21 cellular contexts compared by ENCODE assay signal in the genomic region with DNA sequence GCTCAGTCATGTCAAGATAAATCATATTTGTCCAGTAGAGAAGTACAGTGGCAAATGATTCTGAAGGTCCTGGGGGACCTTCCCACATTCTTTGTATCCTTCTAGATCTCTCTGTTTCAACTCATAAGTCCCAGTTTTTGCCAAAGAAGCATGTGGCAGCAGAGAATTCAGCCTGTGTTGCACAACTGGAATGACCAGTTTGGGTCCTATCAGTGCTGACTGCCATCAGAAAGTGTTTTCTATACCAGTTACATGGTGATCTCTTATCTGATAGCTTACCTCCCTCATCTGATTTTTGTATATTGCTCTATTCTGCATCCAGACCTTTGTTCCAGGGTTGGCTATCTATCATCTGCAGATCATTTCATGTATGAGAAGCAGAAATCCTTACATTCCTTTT. TPM values are rescaled to one million over a fixed set of nuclear protein-coding genes. Genes with fewer than 3 reads are reported as not detected.
"Had no signal": no experiment of that assay in that cellular context is flagged by ENCODE, and none has a peak within 500 bp of the region (broad histone marks: within the 10 kb centered on the region; RNA-seq: fewer than 3 reads in every experiment).

No MANE protein-coding gene starts in this region.

- FAIRE-seq: endometrium had no signal

- H3K27me3 ChIP-seq: esophagus muscularis mucosa, gastroesophageal sphincter, heart left ventricle, tibial artery, vagina had no signal

- DNase-seq: activated CD4-positive, CD25-positive, alpha-beta regulatory T cell treated with anti-CD3 and anti-CD28 coated beads, Interleukin-2, amount 50 U/mL, for 72 hours; activated CD8-positive, alpha-beta memory T cell treated with anti-CD3 and anti-CD28 coated beads for 24 hours; activated CD8-positive, alpha-beta memory T cell treated with anti-CD3 and anti-CD28 coated beads, Interleukin-2, amount 50 U/mL, for 48 hours; activated effector memory CD4-positive, alpha-beta T cell treated with anti-CD3 and anti-CD28 coated beads, Interleukin-2, amount 50 U/mL, for 16 hours; activated naive CD4-positive, alpha-beta T cell treated with anti-CD3 and anti-CD28 coated beads, Interleukin-2, amount 50 U/mL, for 16 hours; activated T-cell treated with anti-CD3 and anti-CD28 coated beads, Interleukin-2, amount 50 U/mL, for 48 hours; aorta; heart left ventricle; immature natural killer cell; mesendoderm; posterior cingulate gyrus; stimulated activated CD4-positive, alpha-beta T cell treated with anti-CD3 and anti-CD28 coated beads, Interleukin-2, amount 100 ng/mL, for 24 hours; stimulated activated naive CD4-positive, alpha-beta T cell treated with Interleukin-2 at 50 U/mL for 16 hours; tibial artery had no signal

- ATAC-seq: gastroesophageal sphincter, heart left ventricle had no signal

- H3K4me3 ChIP-seq: coronary artery, esophagus muscularis mucosa, gastroesophageal sphincter, heart left ventricle, tibial artery, vagina had no signal

RNA-seq across cellular contexts. Expression of gene SLC36A3, which starts 28.9 kb away (rescaled TPM):
- total RNA-seq: aorta, esophagus muscularis mucosa, gastroesophageal sphincter, heart left ventricle, lower leg skin, subcutaneous adipose tissue, vagina had no signal
